ENCODE assay signal across 21 cellular contexts in genomic region chr11:78156081-78156844, GRCh38. TPM values are rescaled to one million over a fixed set of nuclear protein-coding genes. Genes with fewer than 3 reads are reported as not detected.
DNase-seq lines count a peak whose midpoint lies in the region; ATAC-seq and TF ChIP-seq lines count a peak whose summit lies in the region.
"Had no signal": no experiment of that assay in that cellular context is flagged by ENCODE, and none has a peak within 500 bp of the region (broad histone marks: within the 10 kb centered on the region; RNA-seq: fewer than 3 reads in every experiment).

No MANE protein-coding gene starts in this region.

- H3K36me3 ChIP-seq in adipocyte (ENCODE audit: control insufficient read depth, insufficient read depth, low read length, severe bottlenecking) = no peaks in the 10 kb centered on the region
- H3K36me3 ChIP-seq in spleen = peaks cover 0 to 12% (median 0%) of the 10 kb centered on the region in 6 donors
- H3K36me3 ChIP-seq: BLaER1, cardiac muscle cell, esophagus muscularis mucosa, lower lobe of right lung, thoracic aorta had no signal

- H3K4me1 Mint-ChIP-seq in naive thymus-derived CD8-positive, alpha-beta T cell = peaks cover 0 to 2% (median 0%) of the 10 kb centered on the region in 4 donors
- H3K4me1 Mint-ChIP-seq: naive B cell had no signal

- no peak overlapping the region for H3K4me3 Mint-ChIP-seq in naive thymus-derived CD8-positive, alpha-beta T cell
- H3K4me3 Mint-ChIP-seq: activated naive CD8-positive, alpha-beta T cell had no signal

- peak; percentile 41 for DNase-seq in NCI-H2107 treated with DMSO at 0.1 percent for 48 hours (lab: John Stamatoyannopoulos, UW; ENCODE audit: unreplicated experiment)
- no peak for DNase-seq in NCI-H2107 (lab: John Stamatoyannopoulos, UW)
- DNase-seq in adipocyte (ENCODE audit: low read depth) = peak; percentile 15
- DNase-seq in left lobe of liver (ENCODE audit: low spot score) = peak; percentile 95
- DNase-seq in spleen = peak; percentile 31
- no peak for DNase-seq in NAMALWA (ENCODE audit: low spot score)
- DNase-seq in naive thymus-derived CD8-positive, alpha-beta T cell = no peak
- no peak for DNase-seq in SKM-1 (lab: John Stamatoyannopoulos, UW; ENCODE audit: unreplicated experiment)
- DNase-seq: activated CD4-positive, CD25-positive, alpha-beta regulatory T cell; dorsolateral prefrontal cortex; GF-D8; lower lobe of right lung; naive B cell; NCI-H1694; NCI-H446 treated with DMSO at 0.1 percent for 48 hours; psoas muscle had no signal

- POLR2A ChIA-PET in naive thymus-derived CD8-positive, alpha-beta T cell (lab: Charles Lee) = no interaction called here

- no peak for TF ChIP-seq POLR2A in spleen (IDR thresholded peaks at IDR 0.05)

- 51 to 74% (median 56%) methylated on average over 6 of the region's 6 CpGs for WGBS in spleen, 5 donors

- peaks cover 0 to 3% (median 0%) of the 10 kb centered on the region in 3 donors for H3K36me3 Mint-ChIP-seq in naive thymus-derived CD8-positive, alpha-beta T cell
- H3K36me3 Mint-ChIP-seq: naive B cell had no signal

- H3K27ac ChIP-seq in spleen = no peak overlapping the region
- H3K27ac ChIP-seq: BLaER1, cardiac muscle cell, esophagus muscularis mucosa, lower lobe of right lung, psoas muscle had no signal

- intact Hi-C loops in spleen (cut with DNase I; ENCODE audit: low total_unique reads) = no loop called here

- no peaks in the 10 kb centered on the region for H3K9me3 Mint-ChIP-seq in naive thymus-derived CD8-positive, alpha-beta T cell
- H3K9me3 Mint-ChIP-seq: naive B cell had no signal

- no peaks in the 10 kb centered on the region for H3K27me3 ChIP-seq in adipocyte (replicated peaks; ENCODE audit: control insufficient read depth, insufficient read depth, low read length)
- H3K27me3 ChIP-seq in spleen (replicated peaks in 1 of 7) = no peaks in the 10 kb centered on the region
- H3K27me3 ChIP-seq: BLaER1, cardiac muscle cell, dorsolateral prefrontal cortex, esophagus muscularis mucosa had no signal

- no peaks in the 10 kb centered on the region for H3K27me3 Mint-ChIP-seq in naive thymus-derived CD8-positive, alpha-beta T cell
- H3K27me3 Mint-ChIP-seq: activated naive CD8-positive, alpha-beta T cell; naive B cell had no signal

- no peak overlapping the region for H3K27ac Mint-ChIP-seq in naive thymus-derived CD8-positive, alpha-beta T cell
- H3K27ac Mint-ChIP-seq: activated naive CD8-positive, alpha-beta T cell had no signal

- H3K4me3 ChIP-seq in adipocyte (ENCODE audit: low read length) = no peak overlapping the region
- H3K4me3 ChIP-seq in spleen = no peak overlapping the region
- H3K4me3 ChIP-seq: BLaER1, cardiac muscle cell, dorsolateral prefrontal cortex, esophagus muscularis mucosa, lower lobe of right lung, psoas muscle, thoracic aorta had no signal

- H3K4me1 ChIP-seq in adipocyte (ENCODE audit: control insufficient read depth, insufficient read depth, low read length) (peaks cover 6% of the 10 kb centered on the region), spleen (no peaks in the 10 kb centered on the region)
- H3K4me1 ChIP-seq: BLaER1, lower lobe of right lung, psoas muscle had no signal

- ATAC-seq in left lobe of liver = peak; percentile 84
- ATAC-seq in naive thymus-derived CD8-positive, alpha-beta T cell = no peak
- ATAC-seq: lower lobe of right lung, psoas muscle had no signal

- H3K9ac ChIP-seq in adipocyte (ENCODE audit: low read length) = no peak overlapping the region
- H3K9ac ChIP-seq: BLaER1 had no signal

- TF ChIP-seq CTCF in spleen (IDR thresholded peaks at IDR 0.05 in 8 of 11, conservative IDR thresholded peaks at IDR 0.05 in 3 of 11) = no peak

- H3K9me3 ChIP-seq in adipocyte (ENCODE audit: control insufficient read depth, low read length) = no peaks in the 10 kb centered on the region
- H3K9me3 ChIP-seq in spleen = no peaks in the 10 kb centered on the region
- H3K9me3 ChIP-seq: BLaER1, esophagus muscularis mucosa, lower lobe of right lung, psoas muscle, thoracic aorta had no signal

RNA-seq across cellular contexts. Expression of gene ALG8, which starts 16.8 kb away (rescaled TPM):
- total RNA-seq in left lobe of liver (29.6 TPM), spleen (10 to 100 TPM; 17.4 to 35.7 (median 29.3) TPM)
- 10 to 100 TPM; 30.7 to 34.0 (median 32.7) TPM for polyA plus RNA-seq in spleen
- 10 to 100 TPM; 37.4 to 40.3 TPM for total RNA-seq in naive thymus-derived CD8-positive, alpha-beta T cell
- polyA plus RNA-seq in naive thymus-derived CD8-positive, alpha-beta T cell = 10 to 100 TPM; 54.6 to 65.0 (median 64.4) TPM

RNA-seq across cellular contexts. Expression of gene KCTD21, which starts 32.2 kb away (rescaled TPM):
- 12.5 TPM for total RNA-seq in left lobe of liver
- 10 to 100 TPM in 2 of 7 donors, 1 to 10 TPM in 5; 6.0 to 13.6 (median 7.2) TPM for total RNA-seq in spleen
- 1 to 10 TPM; 1.2 to 3.4 (median 1.4) TPM for polyA plus RNA-seq in spleen
- 1 to 10 TPM; 5.1 to 6.1 TPM for total RNA-seq in naive thymus-derived CD8-positive, alpha-beta T cell
- 1 to 10 TPM in 1 of 3 donors, under 1 TPM in 2; 0.08 to 2.5 (median 0.94) TPM for polyA plus RNA-seq in naive thymus-derived CD8-positive, alpha-beta T cell

RNA-seq across cellular contexts. Expression of gene USP35, which starts 32.5 kb away (rescaled TPM):
- total RNA-seq in left lobe of liver (7.8 TPM), spleen (1 to 10 TPM; 5.6 to 9.5 (median 6.5) TPM)
- 1 to 10 TPM; 1.6 to 6.5 (median 1.6) TPM for polyA plus RNA-seq in spleen
- 10 to 100 TPM; 11.4 to 12.4 TPM for total RNA-seq in naive thymus-derived CD8-positive, alpha-beta T cell
- 1 to 10 TPM in 2 of 3 donors, under 1 TPM in 1; 0.76 to 1.5 (median 1.5) TPM for polyA plus RNA-seq in naive thymus-derived CD8-positive, alpha-beta T cell

Comparison
In these comparisons a context has a peak if more than half of its experiments do, and no peak if none do; other contexts are left out.
1. DNase-seq: peak in NCI-H2107 treated with DMSO at 0.1 percent for 48 hours (single experiment), adipocyte (single experiment), left lobe of liver (single experiment) and spleen (single experiment); none in NCI-H2107 (single experiment), NAMALWA (single experiment), naive thymus-derived CD8-positive, alpha-beta T cell (0 of 10) and SKM-1 (single experiment).